ENCODE assay signal across 1 cellular context in genomic region chr5:140564196-140565023, GRCh38.
TF ChIP-seq lines count a peak whose summit lies in the region.

Gene APBB3 (minus strand): TSS chr5:140564598. CDS start chr5:140564245, 353 bp downstream.
A gene with protein sequence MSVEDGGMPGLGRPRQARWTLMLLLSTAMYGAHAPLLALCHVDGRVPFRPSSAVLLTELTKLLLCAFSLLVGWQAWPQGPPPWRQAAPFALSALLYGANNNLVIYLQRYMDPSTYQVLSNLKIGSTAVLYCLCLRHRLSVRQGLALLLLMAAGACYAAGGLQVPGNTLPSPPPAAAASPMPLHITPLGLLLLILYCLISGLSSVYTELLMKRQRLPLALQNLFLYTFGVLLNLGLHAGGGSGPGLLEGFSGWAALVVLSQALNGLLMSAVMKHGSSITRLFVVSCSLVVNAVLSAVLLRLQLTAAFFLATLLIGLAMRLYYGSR (plus strand): TSS chr5:140564828. CDS start chr5:140567170, 2,342 bp downstream.

TF ChIP-seq in K562, 482 proteins besides CTCF, POLR2A, EP300 and RAD21 (continued from another document and continues in another):
- TF ChIP-seq BCLAF1 (IDR thresholded peaks at IDR 0.05; ENCODE audit: borderline replicate concordance in 1 of 2, control insufficient read depth in 1 of 2, low read depth in 2 of 2, low read length in 1 of 2), result peak in 1 of 2 experiments; percentile 78; a peak in 1 of 4 replicates
- no peak for TF ChIP-seq ZNF324 (CRISPR knock-in tag; IDR thresholded peaks at IDR 0.05)
- peak; percentile 5; the same call in 1 of the 2 replicates for TF ChIP-seq FOSL1 (tag; conservative IDR thresholded peaks at IDR 0.05)
- no peak for TF ChIP-seq NR3C1 (CRISPR knock-in tag; IDR thresholded peaks at IDR 0.05)
- peak; percentile 98 to 99 for TF ChIP-seq NRF1 (conservative IDR thresholded peaks at IDR 0.05 in 1 of 2, IDR thresholded peaks at IDR 0.05 in 1 of 2)
- TF ChIP-seq ZNF354B (CRISPR knock-in tag; IDR thresholded peaks at IDR 0.05), result no peak
- no peak; the same call in 1 of the 2 replicates for TF ChIP-seq NFATC3 (IDR thresholded peaks at IDR 0.05)
- no peak for TF ChIP-seq PREB (CRISPR knock-in tag; IDR thresholded peaks at IDR 0.05)
- TF ChIP-seq CREB1 (IDR thresholded peaks at IDR 0.05), result peak; percentile 99
- peak; percentile 98 for TF ChIP-seq CREB1 (CRISPR knock-in tag; IDR thresholded peaks at IDR 0.05)
- peak; percentile 32; the same call in 1 of the 2 replicates for TF ChIP-seq ZNF12 (CRISPR knock-in tag; IDR thresholded peaks at IDR 0.05)
- TF ChIP-seq, protein P1, sequence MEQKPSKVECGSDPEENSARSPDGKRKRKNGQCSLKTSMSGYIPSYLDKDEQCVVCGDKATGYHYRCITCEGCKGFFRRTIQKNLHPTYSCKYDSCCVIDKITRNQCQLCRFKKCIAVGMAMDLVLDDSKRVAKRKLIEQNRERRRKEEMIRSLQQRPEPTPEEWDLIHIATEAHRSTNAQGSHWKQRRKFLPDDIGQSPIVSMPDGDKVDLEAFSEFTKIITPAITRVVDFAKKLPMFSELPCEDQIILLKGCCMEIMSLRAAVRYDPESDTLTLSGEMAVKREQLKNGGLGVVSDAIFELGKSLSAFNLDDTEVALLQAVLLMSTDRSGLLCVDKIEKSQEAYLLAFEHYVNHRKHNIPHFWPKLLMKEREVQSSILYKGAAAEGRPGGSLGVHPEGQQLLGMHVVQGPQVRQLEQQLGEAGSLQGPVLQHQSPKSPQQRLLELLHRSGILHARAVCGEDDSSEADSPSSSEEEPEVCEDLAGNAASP (IDR thresholded peaks at IDR 0.05), result no peak
- TF ChIP-seq ZBTB1 (CRISPR knock-in tag; IDR thresholded peaks at IDR 0.05; ENCODE audit: borderline replicate concordance, low read depth), result peak; percentile 97
- TF ChIP-seq ZNF263 (CRISPR knock-in tag; IDR thresholded peaks at IDR 0.05; ENCODE audit: borderline replicate concordance), result no peak; the same call in 1 of the 2 replicates
- TF ChIP-seq MCM3 (IDR thresholded peaks at IDR 0.05), result no peak
- no peak for TF ChIP-seq IRF2 (CRISPR knock-in tag; IDR thresholded peaks at IDR 0.05)
- TF ChIP-seq BCOR (IDR thresholded peaks at IDR 0.05), result no peak; the same call in 1 of the 2 replicates
- peak; percentile 74 for TF ChIP-seq ZBTB40 (IDR thresholded peaks at IDR 0.05)
- TF ChIP-seq ZBTB40 (CRISPR knock-in tag; IDR thresholded peaks at IDR 0.05), result no peak
- TF ChIP-seq ETS1 (conservative IDR thresholded peaks at IDR 0.05; ENCODE audit: control insufficient read depth, low read depth, low read length), result peak; percentile 64; the same call in 1 of the 2 replicates
- no peak for TF ChIP-seq KLF16 (IDR thresholded peaks at IDR 0.05)
- no peak for TF ChIP-seq HDAC3 (IDR thresholded peaks at IDR 0.05; ENCODE audit: borderline replicate concordance, partially characterized antibody)
- TF ChIP-seq MIER1 (IDR thresholded peaks at IDR 0.05; ENCODE audit: low read depth), result no peak; the same call in 1 of the 2 replicates
- no peak for TF ChIP-seq ZNF830 (CRISPR knock-in tag; IDR thresholded peaks at IDR 0.05)
- TF ChIP-seq SETDB1 (IDR thresholded peaks at IDR 0.05; ENCODE audit: low read length), result no peak
- no peak for TF ChIP-seq CC2D1A (IDR thresholded peaks at IDR 0.05)
- peak in 1 of 2 experiments; percentile 47; a peak in 1 of 4 replicates for TF ChIP-seq KDM4B (IDR thresholded peaks at IDR 0.05; ENCODE audit: borderline replicate concordance in 2 of 2, low read depth in 1 of 2)
- TF ChIP-seq NCOR1 (IDR thresholded peaks at IDR 0.05), result peak; percentile 33; the same call in 1 of the 2 replicates
- no peak for TF ChIP-seq ARID2 (IDR thresholded peaks at IDR 0.05)
- no peak for TF ChIP-seq ZNF124 (CRISPR knock-in tag; IDR thresholded peaks at IDR 0.05)
- TF ChIP-seq ZBTB17 (CRISPR knock-in tag; IDR thresholded peaks at IDR 0.05), result no peak
- no peak for TF ChIP-seq KDM1A (IDR thresholded peaks at IDR 0.05)
- no peak for TF ChIP-seq ZNF707 (CRISPR knock-in tag; conservative IDR thresholded peaks at IDR 0.05)
- 0 out of 2 replicates have a peak, but pooled peaks have one; percentile 37 for TF ChIP-seq ZNF282 (CRISPR knock-in tag; IDR thresholded peaks at IDR 0.05)
- no peak for TF ChIP-seq ZKSCAN3 (CRISPR knock-in tag; IDR thresholded peaks at IDR 0.05)
- no peak for TF ChIP-seq ZNF75A (CRISPR knock-in tag; IDR thresholded peaks at IDR 0.05)
- peak; percentile 97 for TF ChIP-seq USF1 (CRISPR knock-in tag; IDR thresholded peaks at IDR 0.05)
- TF ChIP-seq BDP1 (IDR thresholded peaks at IDR 0.05; ENCODE audit: insufficient read depth, insufficient read length), result no peak
- peak; percentile 93 for TF ChIP-seq RAD51 (IDR thresholded peaks at IDR 0.05; ENCODE audit: borderline replicate concordance, low read depth)
- 0 out of 2 replicates have a peak, but pooled peaks have one; percentile 21 for TF ChIP-seq MEF2A (IDR thresholded peaks at IDR 0.05; ENCODE audit: control insufficient read depth, low read depth, low read length)
- peak; percentile 99 for TF ChIP-seq LCOR (CRISPR knock-in tag; IDR thresholded peaks at IDR 0.05)
- TF ChIP-seq, protein P2, sequence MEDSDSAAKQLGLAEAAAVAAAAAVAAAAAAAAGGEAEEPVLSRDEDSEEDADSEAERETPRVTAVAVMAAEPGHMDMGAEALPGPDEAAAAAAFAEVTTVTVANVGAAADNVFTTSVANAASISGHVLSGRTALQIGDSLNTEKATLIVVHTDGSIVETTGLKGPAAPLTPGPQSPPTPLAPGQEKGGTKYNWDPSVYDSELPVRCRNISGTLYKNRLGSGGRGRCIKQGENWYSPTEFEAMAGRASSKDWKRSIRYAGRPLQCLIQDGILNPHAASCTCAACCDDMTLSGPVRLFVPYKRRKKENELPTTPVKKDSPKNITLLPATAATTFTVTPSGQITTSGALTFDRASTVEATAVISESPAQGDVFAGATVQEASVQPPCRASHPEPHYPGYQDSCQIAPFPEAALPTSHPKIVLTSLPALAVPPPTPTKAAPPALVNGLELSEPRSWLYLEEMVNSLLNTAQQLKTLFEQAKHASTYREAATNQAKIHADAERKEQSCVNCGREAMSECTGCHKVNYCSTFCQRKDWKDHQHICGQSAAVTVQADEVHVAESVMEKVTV (CRISPR knock-in tag; IDR thresholded peaks at IDR 0.05), result no peak
- TF ChIP-seq FOXJ2 (tag; IDR thresholded peaks at IDR 0.05), result no peak
- no peak for TF ChIP-seq HDAC6 (IDR thresholded peaks at IDR 0.05; ENCODE audit: low read depth, low read length)
- TF ChIP-seq NR2C1 (IDR thresholded peaks at IDR 0.05), result peak; percentile 92
- TF ChIP-seq NR2C1 (tag; IDR thresholded peaks at IDR 0.05), result peak; percentile 93
- TF ChIP-seq PCBP1 (IDR thresholded peaks at IDR 0.05; ENCODE audit: low read depth, low read length, poor library complexity, severe bottlenecking), result no peak
- peak; percentile 30; the same call in 1 of the 2 replicates for TF ChIP-seq MAFK (IDR thresholded peaks at IDR 0.05; ENCODE audit: low read length)
- no peak for TF ChIP-seq ZNF143 (CRISPR knock-in tag; IDR thresholded peaks at IDR 0.05)
- TF ChIP-seq RBM17 (IDR thresholded peaks at IDR 0.05; ENCODE audit: borderline replicate concordance, low read depth, low read length), result no peak
- TF ChIP-seq ZNF668 (CRISPR knock-in tag; IDR thresholded peaks at IDR 0.05), result no peak
- peak in 1 of 2 experiments; percentile 53; a peak in 1 of 4 replicates for TF ChIP-seq RCOR1 (IDR thresholded peaks at IDR 0.05; ENCODE audit: borderline replicate concordance in 1 of 2, low read depth in 2 of 2, low read length in 2 of 2)
- TF ChIP-seq CREBBP (IDR thresholded peaks at IDR 0.05; ENCODE audit: low read depth, low read length), result no peak
